ENCODE assay signal across 29 cellular contexts in the genomic region with DNA sequence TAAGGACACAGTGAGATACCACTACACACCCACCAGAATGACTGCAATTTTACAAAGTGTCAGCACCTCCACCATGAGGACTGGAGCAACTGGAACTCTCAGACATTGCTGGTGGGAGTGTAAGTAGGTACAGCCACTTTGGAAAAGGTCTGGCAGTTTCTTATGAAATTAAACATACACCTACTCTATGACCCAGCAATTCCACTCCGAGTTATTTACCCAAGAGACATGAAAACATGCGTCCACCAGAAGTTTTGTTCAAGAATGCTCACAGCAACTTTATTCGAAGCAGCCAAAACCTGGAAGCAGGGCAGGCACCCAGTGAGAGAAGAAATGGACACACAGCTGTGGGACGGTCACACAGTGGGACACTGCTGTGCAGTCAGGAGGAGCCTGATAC.
"Had no signal": no experiment of that assay in that cellular context is flagged by ENCODE, and none has a peak within 500 bp of the region (broad histone marks: within the 10 kb centered on the region; RNA-seq: fewer than 3 reads in every experiment).

No MANE protein-coding gene starts in this region.

- H3K27me3 ChIP-seq: neural progenitor cell, ovary, suprapubic skin, testis, transverse colon, upper lobe of right lung, vagina had no signal

- H3K4me3 ChIP-seq: neural progenitor cell, ovary, psoas muscle, skin epidermis, suprapubic skin, testis, tibial artery, transverse colon, upper lobe of right lung, vagina had no signal

- H3K27ac Mint-ChIP-seq: naive thymus-derived CD4-positive, alpha-beta T cell; natural killer cell; nephron; progenitor cell of endocrine pancreas; stimulated activated memory B cell treated with anti-CD40 and anti-IgM and Interleukin-4, amounts not matched to agents 10 μg/mL and 1 μg/mL and 100 μg/mL, for 72 hours; type B pancreatic cell had no signal

- H3K4me3 Mint-ChIP-seq: naive thymus-derived CD4-positive, alpha-beta T cell; natural killer cell; nephron; neural progenitor cell; stimulated activated memory B cell treated with anti-CD40 and anti-IgM and Interleukin-4, amounts not matched to agents 10 μg/mL and 1 μg/mL and 100 μg/mL, for 72 hours; stimulated activated naive CD8-positive, alpha-beta T cell treated with anti-CD3 and anti-CD28 coated beads, Interleukin-15, amount 100 ng/mL, for 72 hours; type B pancreatic cell had no signal

- DNase-seq: naive thymus-derived CD4-positive, alpha-beta T cell; natural killer cell; occipital lobe; ovary; posterior cingulate gyrus; psoas muscle; right cardiac atrium; stimulated activated CD4-positive, alpha-beta T cell treated with anti-CD3 and anti-CD28 coated beads, Interleukin-15, amount 100 ng/mL, for 24 hours; stimulated activated CD4-positive, alpha-beta T cell treated with anti-CD3 and anti-CD28 coated beads, Interleukin-2, amount 100 ng/mL, for 24 hours; stimulated activated CD4-positive, alpha-beta T cell treated with anti-CD3 and anti-CD28 coated beads, Interleukin-2, amount 100 ng/mL, for 48 hours; stimulated activated CD4-positive, alpha-beta T cell treated with anti-CD3 and anti-CD28 coated beads, Interleukin-4, amount 100 ng/mL, for 24 hours; stimulated activated naive CD4-positive, alpha-beta T cell; stimulated activated naive CD8-positive, alpha-beta T cell treated with anti-CD3 and anti-CD28 coated beads, Interleukin-15, amount 100 ng/mL, for 72 hours; stimulated activated naive CD8-positive, alpha-beta T cell treated with anti-CD3 and anti-CD28 coated beads, Interleukin-15, Interleukin-2, amounts not matched to agents 100 U/mL and 50 U/mL, for 24 hours; substantia nigra; testis; tibial artery; transverse colon; upper lobe of right lung had no signal

- H3K27ac ChIP-seq: neural progenitor cell, ovary, parathyroid adenoma, psoas muscle, skin epidermis, suprapubic skin, testis, tibial artery, transverse colon, upper lobe of right lung, vagina had no signal

- H2AFZ ChIP-seq: neural progenitor cell, parathyroid adenoma had no signal

- H3K36me3 ChIP-seq: neural progenitor cell, ovary, suprapubic skin, tibial artery, transverse colon, upper lobe of right lung, vagina had no signal

- H3K27me3 Mint-ChIP-seq: progenitor cell of endocrine pancreas, type B pancreatic cell had no signal

- H3K9me3 ChIP-seq: ovary, psoas muscle, suprapubic skin, testis, tibial artery, transverse colon, upper lobe of right lung, vagina had no signal

- H3K9me3 Mint-ChIP-seq: natural killer cell, neural progenitor cell had no signal

- H3K36me3 Mint-ChIP-seq: natural killer cell; stimulated activated memory B cell treated with anti-CD40 and anti-IgM and Interleukin-4, amounts not matched to agents 10 μg/mL and 1 μg/mL and 100 μg/mL, for 72 hours had no signal

- ATAC-seq: naive thymus-derived CD4-positive, alpha-beta T cell; natural killer cell; psoas muscle; right cardiac atrium; sciatic nerve; stimulated activated memory B cell treated with anti-CD40 and anti-IgM and Interleukin-4, amounts not matched to agents 10 μg/mL and 1 μg/mL and 100 μg/mL, for 72 hours; stimulated activated naive CD8-positive, alpha-beta T cell treated with anti-CD3 and anti-CD28 coated beads, Interleukin-15, amount 100 ng/mL, for 72 hours; stimulated activated naive CD8-positive, alpha-beta T cell treated with anti-CD3 and anti-CD28 coated beads, Interleukin-15, Interleukin-2, amounts not matched to agents 100 U/mL and 50 U/mL, for 24 hours; upper lobe of right lung had no signal

- H3K9ac ChIP-seq: neural progenitor cell, parathyroid adenoma had no signal

- H3K4me2 ChIP-seq: neural progenitor cell had no signal

- H3K4me1 ChIP-seq: parathyroid adenoma, psoas muscle had no signal

- H3K4me1 Mint-ChIP-seq: natural killer cell; stimulated activated memory B cell treated with anti-CD40 and anti-IgM and Interleukin-4, amounts not matched to agents 10 μg/mL and 1 μg/mL and 100 μg/mL, for 72 hours; stimulated activated naive CD8-positive, alpha-beta T cell treated with anti-CD3 and anti-CD28 coated beads, Interleukin-15, amount 100 ng/mL, for 72 hours had no signal
